In genomic region chr2:170530284-170530745, GRCh38 we compare ENCODE assay signal across 8 cellular contexts.
DNase-seq lines count a peak whose midpoint lies in the region; ATAC-seq, FAIRE-seq and TF ChIP-seq lines count a peak whose summit lies in the region.

No MANE protein-coding gene starts in this region.

- no peak overlapping the region for H3K27ac ChIP-seq in A549
- peak overlapping the region; percentile 17; the same call in 1 of the 2 replicates for H3K27ac ChIP-seq in WERI-Rb-1
- H3K27ac ChIP-seq in thoracic aorta = peak overlapping the region in 1 of 2 donors; percentile 16
- no peak overlapping the region for H3K27ac ChIP-seq in RWPE1

- CTCF ChIA-PET in A549 (lab: Yijun Ruan, JAX) = interaction anchor here (0.8 to 1.5 kb wide), 2 partner anchors 121 to 133 kb away, joined by 3 read pairs; no protein-coding TSS in a partner anchor
- CTCF ChIA-PET in RWPE1 (lab: Yijun Ruan, JAX) = no interaction called here

- POLR2A ChIA-PET in A549 (lab: Yijun Ruan, JAX) = no interaction called here
- POLR2A ChIA-PET in RWPE1 (lab: Yijun Ruan, JAX; ENCODE audit: low non-redundant PET) = no interaction called here

- no peak for TF ChIP-seq CTCF in A549 (IDR thresholded peaks at IDR 0.05)
- TF ChIP-seq CTCF in WERI-Rb-1 (IDR thresholded peaks at IDR 0.05; ENCODE audit: low read depth, low read length) = no peak
- TF ChIP-seq CTCF in thoracic aorta (IDR thresholded peaks at IDR 0.05) = no peak
- TF ChIP-seq CTCF in RWPE1 (conservative IDR thresholded peaks at IDR 0.05; ENCODE audit: low read depth) = no peak

- H3K4me1 ChIP-seq in A549 = peaks cover 15% of the 10 kb centered on the region; the same call in 2 of the 3 replicates
- H3K4me1 ChIP-seq in thoracic aorta (ENCODE audit: control insufficient read depth in 1 of 2, low read depth in 2 of 2) = peaks cover 14 to 47% of the 10 kb centered on the region in 2 donors

- 6% methylated on average over 7 of the region's 7 CpGs for WGBS in A549 (ENCODE audit: missing lambda C conversion rate)

- H3K36me3 ChIP-seq in WERI-Rb-1 (no peaks in the 10 kb centered on the region), thoracic aorta (no peaks in the 10 kb centered on the region)

- H3K9me3 ChIP-seq in A549 (no peaks in the 10 kb centered on the region), WERI-Rb-1 (ENCODE audit: severe bottlenecking) (no peaks in the 10 kb centered on the region), thoracic aorta (no peaks in the 10 kb centered on the region)

- TF ChIP-seq POLR2A in A549 (IDR thresholded peaks at IDR 0.05; ENCODE audit: low read length) = no peak
- no peak for TF ChIP-seq POLR2A in H54 (IDR thresholded peaks at IDR 0.05; ENCODE audit: low read depth, low read length)

- FAIRE-seq in A549 (lab: Jason Lieb, UNC) = no peak
- peak; percentile 95 for FAIRE-seq in islet of Langerhans (lab: Jason Lieb, UNC)
- no peak for FAIRE-seq in H54 (lab: Jason Lieb, UNC)

- H3K4me2 ChIP-seq in A549 = peak overlapping the region; percentile 61

- H3K4me3 ChIP-seq in A549 = no peak overlapping the region; the same call in 2 of the 3 replicates
- H3K4me3 ChIP-seq in WERI-Rb-1 (ENCODE audit: low read depth, low read length) = peak overlapping the region; percentile 14; the same call in 1 of the 2 replicates
- H3K4me3 ChIP-seq in thoracic aorta = peak overlapping the region; percentile 14

- DNase-seq in A549 (ENCODE audit: low read depth in 1 of 2, low spot score in 1 of 2) (peak; percentile 8 to 57), NCI-H1105 (lab: John Stamatoyannopoulos, UW) (peak; percentile 98), WERI-Rb-1 (peak; percentile 45), thoracic aorta (ENCODE audit: low spot score) (peak; percentile 23), H54 (ENCODE audit: insufficient read length, low spot score) (no peak), RWPE1 (ENCODE audit: low spot score) (no peak)
- DNase-seq in activated CD4-positive, alpha-beta T cell treated with anti-CD3 and anti-CD28 coated beads, Interleukin-2, amount 50 U/mL, for 1 hour = no peak

- H3K27me3 ChIP-seq in WERI-Rb-1 (ENCODE audit: insufficient read depth, low read depth, severe bottlenecking) (no peaks in the 10 kb centered on the region), thoracic aorta (replicated peaks; ENCODE audit: insufficient read depth) (no peaks in the 10 kb centered on the region)

- TF ChIP-seq RAD21 in A549 (conservative IDR thresholded peaks at IDR 0.05 in 1 of 2, IDR thresholded peaks at IDR 0.05 in 1 of 2) = no peak

- no peak for TF ChIP-seq EP300 in A549 (IDR thresholded peaks at IDR 0.05)

- ATAC-seq in A549 = peak; percentile 70 to 90; a peak in 5 of 6 replicates
- ATAC-seq in thoracic aorta (ENCODE audit: insufficient number of reproducible peaks, low FRiP score, low read depth) = peak; percentile 32

TF ChIP-seq in A549, 52 proteins besides CTCF, POLR2A, EP300 and RAD21:
- peak; percentile 12 for TF ChIP-seq MAFK (IDR thresholded peaks at IDR 0.05; ENCODE audit: partially characterized antibody)
- no peak for TF ChIP-seq HEYL (CRISPR knock-in tag; IDR thresholded peaks at IDR 0.05)
- no peak for TF ChIP-seq EHMT2 (IDR thresholded peaks at IDR 0.05; ENCODE audit: low read depth)
- TF ChIP-seq JUN (IDR thresholded peaks at IDR 0.05) = no peak
- no peak for TF ChIP-seq ZSCAN20 (CRISPR knock-in tag; IDR thresholded peaks at IDR 0.05)
- TF ChIP-seq POLR2AphosphoS2 (conservative IDR thresholded peaks at IDR 0.05; ENCODE audit: low read length) = no peak

Comparison
In these comparisons a context has a peak if more than half of its experiments do, and no peak if none do; other contexts are left out.
1. DNase-seq: peak in A549 (2 of 2), NCI-H1105 (single experiment), WERI-Rb-1 (single experiment) and thoracic aorta (single experiment); none in H54 (single experiment), activated CD4-positive, alpha-beta T cell treated with anti-CD3 and anti-CD28 coated beads, Interleukin-2, amount 50 U/mL, for 1 hour (single experiment) and RWPE1 (single experiment).